ENCODE assay signal across 7 cellular contexts in genomic region chr3:156382458-156383346, GRCh38.
DNase-seq lines count a peak whose midpoint lies in the region; ATAC-seq and TF ChIP-seq lines count a peak whose summit lies in the region.

No MANE protein-coding gene starts in this region.

- no peak overlapping the region for H2AK9ac ChIP-seq in IMR-90 (replicated peaks; ENCODE audit: low read depth, low read length, poor library complexity)

- TF ChIP-seq POLR2A in IMR-90 (IDR thresholded peaks at IDR 0.05; ENCODE audit: low read depth, low read length): no peak

- H2AK5ac ChIP-seq in IMR-90 (ENCODE audit: low read depth, low read length): no peak overlapping the region

- peak; percentile 77 for TF ChIP-seq RAD21 in IMR-90 (IDR thresholded peaks at IDR 0.05; ENCODE audit: low read length)

- no peaks in the 10 kb centered on the region for H3K9me1 ChIP-seq in IMR-90 (ENCODE audit: insufficient read depth, low read length)

- H2AFZ ChIP-seq in IMR-90 (replicated peaks; ENCODE audit: low read length, poor library complexity): no peak overlapping the region

- H3K36me3 Mint-ChIP-seq in activated CD4-positive, alpha-beta T cell treated with anti-CD3 and anti-CD28 coated beads, Interleukin-2, amount 10 ng/mL, durations not matched to agents 24 days and 14 days (ENCODE audit: low read depth): no peaks in the 10 kb centered on the region

- peaks cover 19% of the 10 kb centered on the region for H3K27me3 Mint-ChIP-seq in activated CD4-positive, alpha-beta T cell treated with anti-CD3 and anti-CD28 coated beads, Interleukin-2, amount 10 ng/mL, durations not matched to agents 24 days and 14 days

- no peak overlapping the region for H3K4me2 ChIP-seq in IMR-90 (ENCODE audit: low read depth, low read length)

- peaks cover 27% of the 10 kb centered on the region for H3K27me3 ChIP-seq in IMR-90 (ENCODE audit: control insufficient read depth, insufficient read depth, low read length)

- no peak overlapping the region for H2BK5ac ChIP-seq in IMR-90 (ENCODE audit: low read depth, low read length, poor library complexity, severe bottlenecking)

- no peak overlapping the region for H3K23ac ChIP-seq in IMR-90 (ENCODE audit: low read depth, low read length)

- H4K8ac ChIP-seq in IMR-90 (ENCODE audit: low read depth in 2 of 2, low read length in 2 of 2): no peak overlapping the region

- no peak overlapping the region for H4K91ac ChIP-seq in IMR-90 (ENCODE audit: insufficient read depth, low read depth, low read length)

- no peak overlapping the region for H3K9ac ChIP-seq in IMR-90 (ENCODE audit: low read depth, low read length)

- no peak overlapping the region for H2BK120ac ChIP-seq in IMR-90 (ENCODE audit: low read depth, low read length)

- intact Hi-C loops in IMR-90 (cut with micrococcal nuclease): loop anchor here (1.0 to 10.0 kb wide), 6 partner anchors 127 to 752 kb away; no protein-coding TSS in a partner anchor
- intact Hi-C loops in activated CD4-positive, alpha-beta T cell treated with anti-CD3 and anti-CD28 coated beads, Interleukin-2, amount 10 ng/mL, durations not matched to agents 24 days and 14 days (cut with micrococcal nuclease): loop anchor here (1.0 to 10.0 kb wide), 2 partner anchors 231 to 368 kb away; no protein-coding TSS in a partner anchor

- ATAC-seq in GM18870 (IDR thresholded peaks at IDR 0.05; ENCODE audit: unreplicated experiment) (peak; percentile 48), IMR-90 (ENCODE audit: low read depth) (peak; percentile 65), GM21526 (IDR thresholded peaks at IDR 0.05; ENCODE audit: low FRiP score, unreplicated experiment) (no peak), HG03108 (IDR thresholded peaks at IDR 0.05; ENCODE audit: unreplicated experiment) (no peak)

- H3K4me3 ChIP-seq in IMR-90 (ENCODE audit: insufficient read depth, low read depth, low read length): no peak overlapping the region

- WGBS in IMR-90 (ENCODE audit: extremely low coverage in 2 of 2, insufficient read length in 1 of 2), 2 experiments: 73% methylated on average over 3 of the region's 9 CpGs; no CpG with 5 or more reads in 1 of the 2 experiments

- H3K4ac ChIP-seq in IMR-90 (ENCODE audit: low read depth, low read length): no peak overlapping the region

- TF ChIP-seq CTCF in IMR-90 (conservative IDR thresholded peaks at IDR 0.05; ENCODE audit: low read depth, low read length): peak; percentile 72

- POLR2A ChIA-PET in IMR-90 (lab: Charles Lee; ENCODE audit: unreplicated experiment): no interaction called here

- no peaks in the 10 kb centered on the region for H3K4me1 Mint-ChIP-seq in activated CD4-positive, alpha-beta T cell treated with anti-CD3 and anti-CD28 coated beads, Interleukin-2, amount 10 ng/mL, durations not matched to agents 24 days and 14 days

- H2BK20ac ChIP-seq in IMR-90 (ENCODE audit: low read depth, low read length): no peak overlapping the region

- H4K5ac ChIP-seq in IMR-90 (ENCODE audit: low read depth, low read length): no peak overlapping the region

- H3K9me3 ChIP-seq in IMR-90 (ENCODE audit: control insufficient read depth, insufficient read depth, low read length): no peaks in the 10 kb centered on the region

- no peak overlapping the region for H3K4me3 Mint-ChIP-seq in activated CD4-positive, alpha-beta T cell treated with anti-CD3 and anti-CD28 coated beads, Interleukin-2, amount 10 ng/mL, durations not matched to agents 24 days and 14 days

- CTCF ChIA-PET in IMR-90 (lab: Yijun Ruan, JAX): interaction anchor here (0.5 to 2.8 kb wide), 11 partner anchors 9 to 752 kb away, joined by 3 to 10 read pairs (median 4); no protein-coding TSS in a partner anchor

- no peak overlapping the region for H3K27ac ChIP-seq in IMR-90 (ENCODE audit: insufficient read depth, low read length)

- H3K56ac ChIP-seq in IMR-90 (ENCODE audit: extremely low read depth, insufficient read depth, low read length): no peak overlapping the region

- no TSS peak for BruUV-seq in IMR-90 (replicated peaks; lab: Mats Ljungman, UMichigan)

- peak; percentile 34 for DNase-seq in DMS53 treated with DMSO at 0.1 percent for 48 hours (lab: John Stamatoyannopoulos, UW; ENCODE audit: unreplicated experiment)
- peak; percentile 41 for DNase-seq in IMR-90
- DNase-seq in activated CD4-positive, alpha-beta T cell treated with anti-CD3 and anti-CD28 coated beads, Interleukin-2, amount 10 ng/mL, durations not matched to agents 24 days and 14 days: peak; percentile 68
- DNase-seq in iris pigment epithelial cell (ENCODE audit: low read depth): peak; percentile 57

- dilution Hi-C loops in IMR-90 (cut with HindIII; ENCODE audit: low sequenced_read_pairs, unreplicated experiment): no loop called here

- no peak overlapping the region for H3K14ac ChIP-seq in IMR-90 (replicated peaks; ENCODE audit: low read depth, low read length)

- no peaks in the 10 kb centered on the region for H3K9me3 Mint-ChIP-seq in activated CD4-positive, alpha-beta T cell treated with anti-CD3 and anti-CD28 coated beads, Interleukin-2, amount 10 ng/mL, durations not matched to agents 24 days and 14 days

- no peak overlapping the region for H3K27ac Mint-ChIP-seq in activated CD4-positive, alpha-beta T cell treated with anti-CD3 and anti-CD28 coated beads, Interleukin-2, amount 10 ng/mL, durations not matched to agents 24 days and 14 days

- no peaks in the 10 kb centered on the region for H3K36me3 ChIP-seq in IMR-90 (ENCODE audit: control insufficient read depth, insufficient read depth, low read length)

- no peaks in the 10 kb centered on the region for H3K4me1 ChIP-seq in IMR-90 (ENCODE audit: control insufficient read depth, insufficient read depth, low read length)

- no peaks in the 10 kb centered on the region for H3K79me1 ChIP-seq in IMR-90 (ENCODE audit: low read depth in 1 of 2, low read length in 2 of 2)

- in situ Hi-C loops in IMR-90 (cut with MboI; ENCODE audit: low sequenced_read_pairs): loop anchor here (10.0 kb wide), 1 partner anchor 228 kb away; no protein-coding TSS in a partner anchor

- H3K18ac ChIP-seq in IMR-90 (ENCODE audit: low read depth, low read length): no peak overlapping the region

- no peaks in the 10 kb centered on the region for H4K20me1 ChIP-seq in IMR-90 (ENCODE audit: insufficient read depth, low read length)

- no peak overlapping the region for H2BK15ac ChIP-seq in IMR-90 (ENCODE audit: low read depth, low read length)

TF ChIP-seq in IMR-90, 13 proteins besides CTCF, POLR2A, EP300 and RAD21:
- no peak for TF ChIP-seq MAZ (IDR thresholded peaks at IDR 0.05; ENCODE audit: borderline replicate concordance, low read depth, low read length)
- peak; percentile 91 for TF ChIP-seq SMC3 (IDR thresholded peaks at IDR 0.05; ENCODE audit: low read depth, low read length)
- no peak for TF ChIP-seq RFX5 (IDR thresholded peaks at IDR 0.05; ENCODE audit: low read depth, low read length)
- TF ChIP-seq NFE2L2 (IDR thresholded peaks at IDR 0.05; ENCODE audit: low read depth, low read length): no peak
- TF ChIP-seq MXI1 (IDR thresholded peaks at IDR 0.05; ENCODE audit: borderline replicate concordance, low read depth, low read length): no peak
- TF ChIP-seq ELK1 (IDR thresholded peaks at IDR 0.05; ENCODE audit: borderline replicate concordance, low read depth, low read length): no peak
- no peak for TF ChIP-seq CHD1 (IDR thresholded peaks at IDR 0.05; ENCODE audit: low read depth, low read length)

Comparison
In these comparisons a context has a peak if more than half of its experiments do, and no peak if none do; other contexts are left out.
1. ATAC-seq: peak in GM18870 (single experiment) and IMR-90 (single experiment); none in GM21526 (single experiment) and HG03108 (single experiment).
2. Peak in every context shown above with its lines, with median percentiles within 50 percentile points of each other: DNase-seq.